ENCODE assay signal across 10 cellular contexts in the genomic region with DNA sequence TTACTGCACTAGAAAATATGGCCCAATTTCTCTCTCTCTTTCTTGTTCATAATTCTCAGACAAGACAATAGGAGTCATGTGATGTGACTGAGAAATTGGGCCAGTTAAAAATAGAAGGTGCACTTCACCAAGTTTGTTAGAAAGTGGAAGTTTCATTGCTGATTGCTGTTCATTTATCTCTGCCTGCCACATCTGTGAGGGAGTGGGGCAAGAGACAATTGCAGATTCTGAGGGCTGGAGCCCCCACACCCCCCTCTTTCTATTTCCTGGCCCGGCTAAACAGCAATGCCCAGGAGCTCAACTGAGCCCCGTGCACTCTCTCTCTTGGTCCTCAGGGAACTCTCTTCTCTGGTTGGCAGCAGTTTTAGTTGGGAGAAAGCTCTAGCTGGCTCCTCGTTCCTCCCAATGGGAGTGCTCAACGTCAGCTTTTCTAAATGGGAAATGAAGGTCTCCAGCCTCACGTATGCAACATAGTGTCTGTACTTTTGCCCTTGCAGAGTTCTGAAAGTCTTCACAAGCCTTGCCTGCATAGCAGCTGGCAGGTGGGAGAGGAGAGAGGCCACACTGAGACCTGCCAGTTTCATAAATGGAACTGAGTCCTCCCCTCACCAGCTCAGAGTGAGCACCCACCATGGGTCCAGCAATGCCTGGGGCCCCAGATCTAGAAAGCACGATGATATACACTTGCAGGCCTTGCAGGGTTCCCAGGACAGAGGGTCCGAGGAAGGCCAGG.
DNase-seq lines count a peak whose midpoint lies in the region; ATAC-seq and TF ChIP-seq lines count a peak whose summit lies in the region.
"Had no signal": no experiment of that assay in that cellular context is flagged by ENCODE, and none has a peak within 500 bp of the region (broad histone marks: within the 10 kb centered on the region; RNA-seq: fewer than 3 reads in every experiment).

No MANE protein-coding gene starts in this region.

- peak; percentile 21 for DNase-seq in NB4 (ENCODE audit: low read depth)
- DNase-seq in body of pancreas: no peak
- no peak for DNase-seq in activated CD4-positive, CD25-positive, alpha-beta regulatory T cell (lab: John Stamatoyannopoulos, UW)
- DNase-seq in hepatic stellate cell (ENCODE audit: low spot score): no peak
- no peak for DNase-seq in glutamatergic neuron
- DNase-seq: NCI-H2081 treated with DMSO at 0.1 percent for 48 hours; stimulated activated CD4-positive, alpha-beta T cell treated with anti-CD3 and anti-CD28 coated beads, Interleukin-4, amount 100 ng/mL, for 1 hour had no signal

- no peaks in the 10 kb centered on the region for H3K36me3 Mint-ChIP-seq in glutamatergic neuron (ENCODE audit: unreplicated experiment)

- H3K9me3 Mint-ChIP-seq in glutamatergic neuron (ENCODE audit: unreplicated experiment): no peaks in the 10 kb centered on the region

- no peak for TF ChIP-seq CTCF in NB4 (IDR thresholded peaks at IDR 0.05; ENCODE audit: low read depth, low read length)
- no peak for TF ChIP-seq CTCF in body of pancreas (IDR thresholded peaks at IDR 0.05)
- no peak for TF ChIP-seq CTCF in glutamatergic neuron (IDR thresholded peaks at IDR 0.05; ENCODE audit: partially characterized antibody, unreplicated experiment)

- H3K9ac ChIP-seq in BLaER1: peak overlapping the region; percentile 71

- H3K9me3 ChIP-seq in BLaER1: no peaks in the 10 kb centered on the region
- H3K9me3 ChIP-seq in body of pancreas: no peaks in the 10 kb centered on the region

- no peaks in the 10 kb centered on the region for H3K27me3 ChIP-seq in BLaER1
- H3K27me3 ChIP-seq in body of pancreas: no peaks in the 10 kb centered on the region

- TF ChIP-seq POLR2A in NB4 (IDR thresholded peaks at IDR 0.05; ENCODE audit: extremely low read depth, insufficient read length) (no peak), body of pancreas (IDR thresholded peaks at IDR 0.05) (no peak)

- WGBS in body of pancreas, 2 donors: 38 to 39% methylated on average over 7 of the region's 7 CpGs

- H3K4me1 Mint-ChIP-seq in glutamatergic neuron (ENCODE audit: low read depth, unreplicated experiment): peaks cover 6% of the 10 kb centered on the region

- intact Hi-C loops in body of pancreas (cut with DNase I): no loop called here

- no peak overlapping the region for H3K4me3 Mint-ChIP-seq in glutamatergic neuron (ENCODE audit: unreplicated experiment)

- no peaks in the 10 kb centered on the region for H4K20me1 ChIP-seq in BLaER1

- no peak overlapping the region for H3K27ac Mint-ChIP-seq in glutamatergic neuron (ENCODE audit: unreplicated experiment)

- H3K4me2 ChIP-seq in BLaER1: peak overlapping the region; percentile 81

- H3K4me1 ChIP-seq in BLaER1 (peaks cover 57% of the 10 kb centered on the region), body of pancreas (no peaks in the 10 kb centered on the region)

- H3K4me3 ChIP-seq in BLaER1 (peak overlapping the region; percentile 23; the same call in 1 of the 2 replicates), NB4 (ENCODE audit: low read depth, low read length) (no peak overlapping the region), body of pancreas (no peak overlapping the region)

- H3K36me3 ChIP-seq in BLaER1: no peaks in the 10 kb centered on the region
- no peaks in the 10 kb centered on the region for H3K36me3 ChIP-seq in body of pancreas (replicated peaks in 1 of 2; ENCODE audit: insufficient read depth in 1 of 2, low read depth in 2 of 2)

- H3K27me3 Mint-ChIP-seq in glutamatergic neuron (ENCODE audit: unreplicated experiment): no peaks in the 10 kb centered on the region

- peak; percentile 87 for ATAC-seq in GM19351 (IDR thresholded peaks at IDR 0.05; ENCODE audit: unreplicated experiment)
- peak; percentile 84 for ATAC-seq in HG02943 (IDR thresholded peaks at IDR 0.05; ENCODE audit: low read depth, unreplicated experiment)
- ATAC-seq in body of pancreas: no peak

- H3K27ac ChIP-seq in BLaER1 (peak overlapping the region; percentile 85), body of pancreas (no peak overlapping the region)
